12 cellular contexts compared by ENCODE assay signal in genomic region chr5:66169534-66169933, GRCh38. TPM values are rescaled to one million over a fixed set of nuclear protein-coding genes. Genes with fewer than 3 reads are reported as not detected.
DNase-seq lines count a peak whose midpoint lies in the region; ATAC-seq and TF ChIP-seq lines count a peak whose summit lies in the region.
"Had no signal": no experiment of that assay in that cellular context is flagged by ENCODE, and none has a peak within 500 bp of the region (broad histone marks: within the 10 kb centered on the region; RNA-seq: fewer than 3 reads in every experiment).

No MANE protein-coding gene starts in this region.

- no peaks in the 10 kb centered on the region for H3K27me3 Mint-ChIP-seq in Calu3 (ENCODE audit: unreplicated experiment)
- H3K27me3 Mint-ChIP-seq: activated T-cell treated with anti-CD3 and anti-CD28 coated beads, Interleukin-2, amount 50 U/mL, for 24 hours had no signal

- H3K4me3 Mint-ChIP-seq in Calu3 (ENCODE audit: low read depth, unreplicated experiment): no peak overlapping the region
- H3K4me3 Mint-ChIP-seq: activated T-cell treated with anti-CD3 and anti-CD28 coated beads, Interleukin-2, amount 50 U/mL, for 24 hours; immature natural killer cell had no signal

- no peak for TF ChIP-seq CTCF in Calu3 (IDR thresholded peaks at IDR 0.05; ENCODE audit: unreplicated experiment)

- DNase-seq in Daoy (ENCODE audit: low read depth) (peak; percentile 5), NAMALWA (ENCODE audit: low spot score) (peak; percentile 68), kidney tubule cell (ENCODE audit: low spot score) (peak; percentile 86), SHP77 treated with DMSO at 0.1 percent for 48 hours (lab: John Stamatoyannopoulos, UW) (no peak), Calu3 (no peak), OCI-M1 (lab: John Stamatoyannopoulos, UW) (no peak), NCI-H2196 treated with DMSO at 0.1 percent for 48 hours (lab: John Stamatoyannopoulos, UW; ENCODE audit: unreplicated experiment) (no peak)
- DNase-seq: activated T-cell treated with anti-CD3 and anti-CD28 coated beads, Interleukin-2, amount 50 U/mL, for 24 hours; DMS79; immature natural killer cell; NCI-H1417 treated with DMSO at 0.1 percent for 48 hours had no signal

- peaks cover 12% of the 10 kb centered on the region for H3K4me1 Mint-ChIP-seq in Calu3 (ENCODE audit: low read depth, unreplicated experiment)

- H3K9me3 Mint-ChIP-seq in Calu3 (ENCODE audit: low read depth, unreplicated experiment): no peaks in the 10 kb centered on the region
- H3K9me3 Mint-ChIP-seq: activated T-cell treated with anti-CD3 and anti-CD28 coated beads, Interleukin-2, amount 50 U/mL, for 24 hours; immature natural killer cell had no signal

- intact Hi-C loops in Calu3 (cut with micrococcal nuclease; ENCODE audit: unreplicated experiment): no loop called here

- CTCF ChIA-PET in Calu3 (lab: Charles Lee): no interaction called here

- H3K36me3 Mint-ChIP-seq in Calu3 (ENCODE audit: insufficient read depth, unreplicated experiment): peaks cover 29% of the 10 kb centered on the region

- BruUV-seq in Calu3 (replicated peaks; lab: Mats Ljungman, UMichigan): no TSS peak

- ATAC-seq in GM19463 (IDR thresholded peaks at IDR 0.05; ENCODE audit: unreplicated experiment): peak; percentile 72

- H3K27ac Mint-ChIP-seq in Calu3 (ENCODE audit: unreplicated experiment): no peak overlapping the region

RNA-seq across cellular contexts. Expression of gene SREK1, which starts 25.4 kb away (rescaled TPM):
- 37.2 and 49.1 TPM in 2 replicates for total RNA-seq in Daoy (2014; rRNA removed; shearing (Covaris generic))
- 99.6 and 102 TPM in 2 replicates for total RNA-seq in Calu3 (2022)

Comparison
In these comparisons a context has a peak if more than half of its experiments do, and no peak if none do; other contexts are left out.
1. DNase-seq: peak in Daoy (single experiment), NAMALWA (single experiment) and kidney tubule cell (single experiment); none in SHP77 treated with DMSO at 0.1 percent for 48 hours (single experiment), Calu3 (single experiment), OCI-M1 (single experiment) and NCI-H2196 treated with DMSO at 0.1 percent for 48 hours (single experiment).